In genomic region chr7:726084-726853, GRCh38 we compare ENCODE assay signal across 8 cellular contexts. TPM values are rescaled to one million over a fixed set of nuclear protein-coding genes. Genes with fewer than 3 reads are reported as not detected.
DNase-seq lines count a peak whose midpoint lies in the region; ATAC-seq and TF ChIP-seq lines count a peak whose summit lies in the region.

DNAAF5 (plus strand) TSS chr7:726699; CDS start chr7:726721, 22 bp downstream.

- WGBS in lung, 2 donors, result 10% methylated on average over 54 to 56 of the region's 56 CpGs

- H3K36me3 Mint-ChIP-seq in CD14-positive monocyte, result peaks cover 10 to 15% of the 10 kb centered on the region in 2 donors
- H3K36me3 Mint-ChIP-seq in activated CD4-positive, alpha-beta memory T cell treated with anti-CD3 and anti-CD28 coated beads for 36 hours, result peaks cover 34% of the 10 kb centered on the region

- ATAC-seq in GM19351 (IDR thresholded peaks at IDR 0.05; ENCODE audit: unreplicated experiment) (peak; percentile 80), HG03520 (IDR thresholded peaks at IDR 0.05; ENCODE audit: unreplicated experiment) (peak; percentile 79), lung (ENCODE audit: insufficient read depth, low FRiP score) (peak; percentile 96)

- H3K27me3 ChIP-seq in lung (ENCODE audit: control insufficient read depth, insufficient read depth), result no peaks in the 10 kb centered on the region

- H3K9me3 Mint-ChIP-seq in CD14-positive monocyte, result peaks cover 28 to 45% (median 37%) of the 10 kb centered on the region in 7 donors
- H3K9me3 Mint-ChIP-seq in activated CD4-positive, alpha-beta memory T cell treated with anti-CD3 and anti-CD28 coated beads for 36 hours, result peaks cover 4% of the 10 kb centered on the region

- POLR2A ChIA-PET in activated CD4-positive, alpha-beta memory T cell treated with anti-CD3 and anti-CD28 coated beads for 36 hours (lab: Charles Lee), result interaction anchor here (0.9 to 1.1 kb wide), 2 partner anchors 122 to 124 kb away, joined by 3 to 4 read pairs; no protein-coding TSS in a partner anchor

- H3K4me1 Mint-ChIP-seq in CD14-positive monocyte, result peaks cover 17% of the 10 kb centered on the region
- H3K4me1 Mint-ChIP-seq in activated CD4-positive, alpha-beta memory T cell treated with anti-CD3 and anti-CD28 coated beads for 36 hours (ENCODE audit: low read depth), result peaks cover 27% of the 10 kb centered on the region

- H3K4me3 Mint-ChIP-seq in CD14-positive monocyte, result peak within 1 kb of the TSS; percentile 65 to 86
- H3K4me3 Mint-ChIP-seq in activated CD4-positive, alpha-beta memory T cell treated with anti-CD3 and anti-CD28 coated beads for 36 hours, result peak within 1 kb of the TSS; percentile 86

- DNase-seq in CD14-positive monocyte (ENCODE audit: low spot score) (peak; percentile 80), NCI-H774 (lab: John Stamatoyannopoulos, UW) (peak; percentile 80), ecto neural progenitor cell (ENCODE audit: low spot score) (peak; percentile 91), lung (ENCODE audit: low spot score) (peak; percentile 88)
- DNase-seq in activated CD4-positive, alpha-beta memory T cell treated with anti-CD3 and anti-CD28 coated beads for 36 hours, result peak; percentile 92
- DNase-seq in stimulated activated CD4-positive, alpha-beta T cell treated with anti-CD3 and anti-CD28 coated beads, TNF-alpha, amount 100 ng/mL, for 24 hours (ENCODE audit: low read depth in 3 of 3), result peak; percentile 76 to 90 (median 78)

- no peak for TF ChIP-seq CTCF in CD14-positive monocyte (IDR thresholded peaks at IDR 0.05)
- no peak for TF ChIP-seq CTCF in lung (IDR thresholded peaks at IDR 0.05; ENCODE audit: control extremely low read depth, extremely low read depth)

- H3K27ac Mint-ChIP-seq in CD14-positive monocyte, result peak within 1 kb of the TSS in 1 of 7 donors; percentile 58
- H3K27ac Mint-ChIP-seq in activated CD4-positive, alpha-beta memory T cell treated with anti-CD3 and anti-CD28 coated beads for 36 hours, result peak within 1 kb of the TSS; percentile 76

- H3K27ac ChIP-seq in lung (ENCODE audit: low read depth in 1 of 2, low read length in 1 of 2), result peak within 1 kb of the TSS; percentile 78 to 81

- peaks cover 0 to 8% of the 10 kb centered on the region in 2 donors for H3K36me3 ChIP-seq in lung (ENCODE audit: control insufficient read depth in 2 of 2, insufficient read depth in 2 of 2, low read length in 2 of 2)

- CTCF ChIA-PET in activated CD4-positive, alpha-beta memory T cell treated with anti-CD3 and anti-CD28 coated beads for 36 hours (lab: Charles Lee), result interaction anchor here (0.5 kb wide), 1 partner anchor 180 kb away, joined by 4 read pairs; no protein-coding TSS in a partner anchor

- peaks cover 0 to 3% (median 2%) of the 10 kb centered on the region in 3 donors for H3K27me3 Mint-ChIP-seq in CD14-positive monocyte (ENCODE audit: low read depth in 3 of 3)
- H3K27me3 Mint-ChIP-seq in activated CD4-positive, alpha-beta memory T cell treated with anti-CD3 and anti-CD28 coated beads for 36 hours, result no peaks in the 10 kb centered on the region

- H3K9me3 ChIP-seq in lung (ENCODE audit: control insufficient read depth in 2 of 2, insufficient read depth in 1 of 2, low read length in 1 of 2), result no peaks in the 10 kb centered on the region

- peaks cover 6 to 15% of the 10 kb centered on the region in 2 donors for H3K4me1 ChIP-seq in lung (ENCODE audit: control insufficient read depth in 2 of 2, insufficient read depth in 2 of 2, low read length in 2 of 2)

- peak within 1 kb of the TSS; percentile 70 for H3K4me3 ChIP-seq in lung

- intact Hi-C loops in CD14-positive monocyte (cut with micrococcal nuclease), result loop anchor here in 1 of 2 donors (10.0 kb wide), 1 partner anchor 121 kb away; no protein-coding TSS in a partner anchor
- intact Hi-C loops in activated CD4-positive, alpha-beta memory T cell treated with anti-CD3 and anti-CD28 coated beads for 36 hours (cut with micrococcal nuclease), result loop anchor here (1.0 to 5.0 kb wide), 3 partner anchors 125 to 204 kb away; no protein-coding TSS in a partner anchor

RNA-seq across cellular contexts. Expression of gene DNAAF5, which starts in this region (rescaled TPM):
- polyA plus RNA-seq in CD14-positive monocyte (1 to 10 TPM; 1.2 to 2.0 TPM), lung (10 to 100 TPM; 10.2 to 16.4 TPM)
- total RNA-seq in activated CD4-positive, alpha-beta memory T cell treated with anti-CD3 and anti-CD28 coated beads for 36 hours, result 10 to 100 TPM; 26.8 to 29.5 TPM
- 10 to 100 TPM; 20.9 to 30.2 TPM for total RNA-seq in lung

Comparison
In these comparisons a context has a peak if more than half of its experiments do, and no peak if none do; other contexts are left out.
1. Peak in every context shown above with its lines: DNase-seq, ATAC-seq, H3K4me3 ChIP-seq and H3K27ac ChIP-seq.